27 cellular contexts compared by ENCODE assay signal in genomic region chr21:32867587-32867986, GRCh38.
DNase-seq lines count a peak whose midpoint lies in the region; ATAC-seq and TF ChIP-seq lines count a peak whose summit lies in the region.
"Had no signal": no experiment of that assay in that cellular context is flagged by ENCODE, and none has a peak within 500 bp of the region (broad histone marks: within the 10 kb centered on the region; RNA-seq: fewer than 3 reads in every experiment).

No MANE protein-coding gene starts in this region.

- no peaks in the 10 kb centered on the region; the same call in none of the 2 replicates for H3K27me3 Mint-ChIP-seq in H9 (ENCODE audit: low read depth)

- H2AK5ac ChIP-seq in H9 (ENCODE audit: insufficient read length, low read length): no peak overlapping the region
- H2AK5ac ChIP-seq in trophoblast cell (ENCODE audit: low read length): no peak overlapping the region

- in situ Hi-C loops in GM23248 (cut with MboI): no loop called here

- intact Hi-C loops in esophagus muscularis mucosa (cut with DNase I): no loop called here

- no peak overlapping the region for H3K23ac ChIP-seq in H9 (ENCODE audit: insufficient read length, low read depth, low read length)
- H3K23ac ChIP-seq in trophoblast cell (ENCODE audit: low read length): no peak overlapping the region

- H3K23me2 ChIP-seq in H9 (ENCODE audit: insufficient read length, low read depth, low read length, poor library complexity, severe bottlenecking): no peaks in the 10 kb centered on the region

- no peaks in the 10 kb centered on the region for H3K9me2 ChIP-seq in GM23248 (ENCODE audit: insufficient read depth)

- no peak overlapping the region for H2AFZ ChIP-seq in H9 (ENCODE audit: low read length)
- H2AFZ ChIP-seq in trophoblast cell (ENCODE audit: insufficient read depth, low read length, poor library complexity): no peak overlapping the region
- H2AFZ ChIP-seq in GM23248: no peak overlapping the region

- H2BK120ac ChIP-seq in H9 (ENCODE audit: low read depth, low read length, poor library complexity, severe bottlenecking) (no peak overlapping the region), trophoblast cell (ENCODE audit: insufficient read depth, low read length, poor library complexity) (no peak overlapping the region)

- no peaks in the 10 kb centered on the region for H4K20me1 ChIP-seq in H9 (ENCODE audit: control insufficient read depth, insufficient read depth, insufficient read length)
- H4K20me1 ChIP-seq in GM23248 (ENCODE audit: insufficient read depth): no peaks in the 10 kb centered on the region

- peaks cover 8 to 13% of the 10 kb centered on the region in 2 experiments for H3K4me1 Mint-ChIP-seq in H9
- H3K4me1 Mint-ChIP-seq: B cell had no signal

- H2BK20ac ChIP-seq in H9 (ENCODE audit: low read depth, low read length, poor library complexity, severe bottlenecking): no peak overlapping the region

- H4K5ac ChIP-seq in H9 (ENCODE audit: insufficient read length, low read depth, low read length): no peak overlapping the region

- H4K8ac ChIP-seq in H9 (replicated peaks; ENCODE audit: insufficient read length, low read depth, low read length) (no peak overlapping the region), trophoblast cell (ENCODE audit: low read depth, low read length) (no peak overlapping the region)

- H3K18ac ChIP-seq in H9 (ENCODE audit: insufficient read length, low read depth, low read length): no peak overlapping the region
- H3K18ac ChIP-seq in trophoblast cell (ENCODE audit: low read length): no peak overlapping the region

- no peaks in the 10 kb centered on the region for H3K79me1 ChIP-seq in H9 (ENCODE audit: insufficient read depth, low read depth, low read length, poor library complexity, severe bottlenecking)
- no peaks in the 10 kb centered on the region for H3K79me1 ChIP-seq in trophoblast cell (ENCODE audit: low read length)

- no peak overlapping the region for H2BK5ac ChIP-seq in H9 (ENCODE audit: insufficient read length, low read length)
- no peak overlapping the region for H2BK5ac ChIP-seq in trophoblast cell (ENCODE audit: low read depth, low read length, poor library complexity)

- H3K4ac ChIP-seq in H9 (ENCODE audit: low read depth, low read length) (no peak overlapping the region), trophoblast cell (ENCODE audit: low read depth, low read length) (no peak overlapping the region)

- H3K9ac ChIP-seq in H9 (ENCODE audit: extremely low read depth, insufficient read length, low read length) (no peak overlapping the region), trophoblast cell (ENCODE audit: low read length) (no peak overlapping the region), GM23248 (no peak overlapping the region)
- H3K9ac ChIP-seq: KMS-11 had no signal

- H3K36me3 Mint-ChIP-seq in H9 (ENCODE audit: insufficient read depth in 1 of 3, low read depth in 3 of 3): no peaks in the 10 kb centered on the region
- H3K36me3 Mint-ChIP-seq: CD8-positive, alpha-beta T cell had no signal

- no peak overlapping the region for H4K12ac ChIP-seq in trophoblast cell (ENCODE audit: low read depth, low read length)

- H4K91ac ChIP-seq in H9 (ENCODE audit: insufficient read length, low read depth, low read length) (no peak overlapping the region), trophoblast cell (ENCODE audit: low read depth, low read length) (no peak overlapping the region)

- H3K9me3 ChIP-seq in H9 (ENCODE audit: control insufficient read depth, low read depth, low read length) (no peaks in the 10 kb centered on the region), RWPE2 (ENCODE audit: severe bottlenecking) (no peaks in the 10 kb centered on the region), esophagus muscularis mucosa (no peaks in the 10 kb centered on the region), trophoblast cell (ENCODE audit: insufficient read depth, low read depth, low read length) (no peaks in the 10 kb centered on the region), GM23248 (ENCODE audit: low read depth) (no peaks in the 10 kb centered on the region)
- H3K9me3 ChIP-seq in effector memory CD4-positive, alpha-beta T cell (ENCODE audit: control insufficient read depth, low read length): no peaks in the 10 kb centered on the region
- H3K9me3 ChIP-seq: A549, Caco-2 had no signal

- peaks cover 0 to 3% of the 10 kb centered on the region in 2 experiments; a peak in 1 of 5 replicates for H3K9me3 Mint-ChIP-seq in H9
- H3K9me3 Mint-ChIP-seq: CD8-positive, alpha-beta T cell had no signal

- H3K4me2 ChIP-seq in H9 (ENCODE audit: insufficient read depth, insufficient read length, low read length) (no peak overlapping the region), trophoblast cell (ENCODE audit: low read length) (no peak overlapping the region), GM23248 (ENCODE audit: unreplicated experiment) (no peak overlapping the region)
- H3K4me2 ChIP-seq: A549, KMS-11 had no signal

- H3K4me1 ChIP-seq in H9 (ENCODE audit: insufficient read depth, low read length) (no peaks in the 10 kb centered on the region), RWPE2 (ENCODE audit: insufficient read depth, poor library complexity, severe bottlenecking) (no peaks in the 10 kb centered on the region), esophagus muscularis mucosa (no peaks in the 10 kb centered on the region), trophoblast cell (ENCODE audit: control insufficient read depth in 1 of 2, insufficient read depth in 2 of 2, low read length in 2 of 2) (no peaks in the 10 kb centered on the region), GM23248 (ENCODE audit: insufficient read depth) (no peaks in the 10 kb centered on the region)
- H3K4me1 ChIP-seq in effector memory CD4-positive, alpha-beta T cell (ENCODE audit: control insufficient read depth, insufficient read depth, low read length, poor library complexity, severe bottlenecking): no peaks in the 10 kb centered on the region
- H3K4me1 ChIP-seq: A549, Caco-2 had no signal

- WGBS in H9 (ENCODE audit: extremely low coverage, insufficient read length, low lambda C conversion rate): no CpG with 5 or more reads among the region's 4 CpGs
- 73% methylated on average over 4 of the region's 4 CpGs for whole genome bisulfite sequencing in esophagus muscularis mucosa
- no CpG with 5 or more reads among the region's 4 CpGs for WGBS in trophoblast cell (ENCODE audit: extremely low coverage, insufficient coverage, insufficient read length)
- 62 to 65% methylated on average over 4 of the region's 4 CpGs for WGBS in GM23248 (ENCODE audit: low coverage in 1 of 2, low lambda C conversion rate in 2 of 2, missing lambda C conversion rate in 2 of 2), 2 experiments

- H3K27ac ChIP-seq in H9 (ENCODE audit: insufficient read length, low read depth, low read length): no peak overlapping the region
- H3K27ac ChIP-seq in RWPE2 (ENCODE audit: poor library complexity, severe bottlenecking): no peak overlapping the region
- H3K27ac ChIP-seq in esophagus muscularis mucosa (replicated peaks in 1 of 4): no peak overlapping the region
- no peak overlapping the region for H3K27ac ChIP-seq in trophoblast cell (ENCODE audit: low read depth, low read length)
- H3K27ac ChIP-seq in GM23248: no peak overlapping the region
- H3K27ac ChIP-seq in effector memory CD4-positive, alpha-beta T cell (ENCODE audit: insufficient read depth, low read length, poor library complexity, severe bottlenecking): no peak overlapping the region
- H3K27ac ChIP-seq: A549, C4-2B, KMS-11, SK-N-MC had no signal

- H3K14ac ChIP-seq in H9 (ENCODE audit: insufficient read depth, low read length) (0 out of 2 replicates have a peak overlapping the region, but pooled peaks have one; percentile 57), trophoblast cell (ENCODE audit: low read length) (no peak overlapping the region)

- no peak for DNase-seq in H9
- DNase-seq in RWPE2 (ENCODE audit: low spot score): no peak
- peak; percentile 26 for DNase-seq in esophagus muscularis mucosa (ENCODE audit: extremely low spot score)
- peak in 1 of 2 donors; percentile 34 for DNase-seq in trophoblast cell
- DNase-seq in NCI-H526 (lab: John Stamatoyannopoulos, UW): no peak
- no peak for DNase-seq in GM23248
- no peak for DNase-seq in effector memory CD4-positive, alpha-beta T cell
- DNase-seq: Caco-2; CD8-positive, alpha-beta T cell; DMS 273 treated with DMSO at 0.1 percent for 48 hours; DMS79 treated with DMSO at 0.1 percent for 48 hours; GOT3; HCEC 1CT; IMR-90; NCI-H1048; NCI-H1417; NCI-H1694; NCI-H2029 treated with DMSO at 0.1 percent for 48 hours; NCI-H2227 treated with DMSO at 0.1 percent for 48 hours; NCI-H69; SIG-M5 had no signal

- H3K27me3 ChIP-seq in H9 (ENCODE audit: insufficient read depth, low read length): no peaks in the 10 kb centered on the region
- peaks cover 36% of the 10 kb centered on the region for H3K27me3 ChIP-seq in RWPE2 (ENCODE audit: insufficient read depth, poor library complexity, severe bottlenecking)
- peaks cover 0 to 12% (median 0%) of the 10 kb centered on the region in 4 donors for H3K27me3 ChIP-seq in esophagus muscularis mucosa
- no peaks in the 10 kb centered on the region for H3K27me3 ChIP-seq in trophoblast cell (ENCODE audit: insufficient read depth, low read length)
- H3K27me3 ChIP-seq in GM23248 (replicated peaks; ENCODE audit: insufficient read depth): peaks cover 33% of the 10 kb centered on the region
- H3K27me3 ChIP-seq in effector memory CD4-positive, alpha-beta T cell (replicated peaks; ENCODE audit: control insufficient read depth, insufficient read depth, low read length, poor library complexity, severe bottlenecking): no peaks in the 10 kb centered on the region

- no peak overlapping the region for H3K27ac Mint-ChIP-seq in H9
- H3K27ac Mint-ChIP-seq: B cell; CD8-positive, alpha-beta T cell had no signal

- H3K4me3 Mint-ChIP-seq in H9: no peak overlapping the region
- H3K4me3 Mint-ChIP-seq: B cell; CD8-positive, alpha-beta T cell had no signal

- no peak overlapping the region for H3K4me3 ChIP-seq in RWPE2 (ENCODE audit: severe bottlenecking)
- H3K4me3 ChIP-seq in esophagus muscularis mucosa: no peak overlapping the region
- H3K4me3 ChIP-seq in trophoblast cell (ENCODE audit: low read depth, low read length): peak overlapping the region; percentile 36
- no peak overlapping the region for H3K4me3 ChIP-seq in GM23248
- H3K4me3 ChIP-seq in effector memory CD4-positive, alpha-beta T cell (ENCODE audit: insufficient read depth, low read depth, low read length, poor library complexity, severe bottlenecking): no peak overlapping the region
- H3K4me3 ChIP-seq: A549, SK-N-MC had no signal

- no peak overlapping the region for H2BK15ac ChIP-seq in H9 (ENCODE audit: low read depth, low read length)

- H2BK12ac ChIP-seq in H9 (ENCODE audit: insufficient read length, low read depth, low read length) (no peak overlapping the region), trophoblast cell (ENCODE audit: low read length) (no peak overlapping the region)

- no peak for TF ChIP-seq POLR2A in esophagus muscularis mucosa (IDR thresholded peaks at IDR 0.05; ENCODE audit: low read depth)

- H3K79me2 ChIP-seq in H9 (ENCODE audit: insufficient read depth, low read length) (no peaks in the 10 kb centered on the region), trophoblast cell (ENCODE audit: control insufficient read depth, insufficient read depth, low read length, poor library complexity) (no peaks in the 10 kb centered on the region), GM23248 (ENCODE audit: insufficient read depth) (no peaks in the 10 kb centered on the region)

- TF ChIP-seq CTCF in H9 (conservative IDR thresholded peaks at IDR 0.05) (no peak), RWPE2 (IDR thresholded peaks at IDR 0.05; ENCODE audit: poor library complexity, severe bottlenecking) (no peak), esophagus muscularis mucosa (IDR thresholded peaks at IDR 0.05) (no peak)

- TF ChIP-seq EP300 in esophagus muscularis mucosa (IDR thresholded peaks at IDR 0.05): no peak

- H3K56ac ChIP-seq in H9 (ENCODE audit: insufficient read length, low read depth, low read length): no peak overlapping the region

- no peaks in the 10 kb centered on the region for H3F3A ChIP-seq in GM23248 (ENCODE audit: insufficient read depth)

- H3T11ph ChIP-seq in H9 (ENCODE audit: low read length): no peak overlapping the region

- H3K36me3 ChIP-seq in RWPE2 (ENCODE audit: low read depth): no peaks in the 10 kb centered on the region
- H3K36me3 ChIP-seq in esophagus muscularis mucosa: no peaks in the 10 kb centered on the region
- no peaks in the 10 kb centered on the region for H3K36me3 ChIP-seq in trophoblast cell (ENCODE audit: control insufficient read depth in 1 of 2, insufficient read depth in 2 of 2, low read length in 2 of 2)
- H3K36me3 ChIP-seq in GM23248 (ENCODE audit: low read depth): no peaks in the 10 kb centered on the region
- H3K36me3 ChIP-seq in effector memory CD4-positive, alpha-beta T cell (ENCODE audit: control insufficient read depth, insufficient read depth, low read length): no peaks in the 10 kb centered on the region

- ATAC-seq in RWPE2 (ENCODE audit: low read depth): peak; percentile 51; the same call in 1 of the 3 replicates
- ATAC-seq: A549; CD8-positive, alpha-beta T cell; Panc1 had no signal
